Comparison of ENCODE assay signal across 8 cellular contexts in the genomic region with DNA sequence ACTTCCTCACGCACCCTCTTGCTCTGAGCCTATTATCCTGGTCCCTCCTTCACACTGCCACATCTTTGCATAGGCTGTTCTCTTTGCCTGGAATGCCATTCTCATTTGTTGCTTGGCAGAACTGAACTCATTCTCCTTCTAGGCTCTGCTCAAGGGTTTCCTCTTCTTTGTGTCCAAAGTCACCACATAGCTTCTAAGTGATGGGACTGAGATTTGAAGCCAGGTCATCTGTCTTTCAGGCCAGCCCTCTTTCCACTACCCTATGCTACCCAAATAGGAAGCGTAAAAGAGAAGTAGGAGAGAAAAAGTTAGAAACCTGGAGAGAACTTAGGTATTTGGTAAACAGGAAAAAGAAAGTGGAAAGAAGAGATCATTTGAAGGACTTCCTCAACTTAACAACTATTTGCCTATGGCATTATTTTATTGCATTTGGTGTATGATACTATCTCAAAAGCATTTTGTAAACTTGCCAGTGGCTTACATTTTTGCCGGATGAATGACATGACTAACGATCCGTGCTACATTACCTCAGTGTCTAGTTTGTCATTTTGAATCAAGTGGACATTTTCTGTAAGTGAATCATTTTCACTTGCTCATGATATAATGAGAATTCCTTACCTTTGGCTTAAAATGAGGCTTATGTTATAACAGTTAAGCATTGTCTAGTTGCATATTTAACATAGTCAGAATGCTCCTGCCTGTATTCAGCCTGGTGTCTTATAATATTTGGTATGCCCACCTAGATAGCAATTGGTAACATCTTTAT. TPM values are rescaled to one million over a fixed set of nuclear protein-coding genes. Genes with fewer than 3 reads are reported as not detected.
A peak's percentile ranks its signal among the peaks of the same experiment; 100 is the strongest.
DNase-seq lines count a peak whose midpoint lies in the region; ATAC-seq and FAIRE-seq lines count a peak whose summit lies in the region.

No MANE protein-coding gene starts in this region.

- DNase-seq in AG20443 (ENCODE audit: low spot score) (peak; percentile 71), HTR-8/SVneo (ENCODE audit: insufficient read length, low spot score) (peak; percentile 63), astrocyte of the hippocampus (ENCODE audit: low read depth, low spot score) (peak; percentile 94), lung microvascular endothelial cell (ENCODE audit: low read depth in 2 of 2) (peak; percentile 91 to 96), cerebellum (ENCODE audit: low spot score) (no peak)
- no peak for DNase-seq in effector CD8-positive, alpha-beta T cell (lab: John Stamatoyannopoulos, UW)

- ATAC-seq in HG03108 (IDR thresholded peaks at IDR 0.05; ENCODE audit: unreplicated experiment), result no peak
- no peak for ATAC-seq in GM18498 (IDR thresholded peaks at IDR 0.05; ENCODE audit: unreplicated experiment)

- FAIRE-seq in HTR-8/SVneo (lab: Jason Lieb, UNC), result no peak

RNA-seq across cellular contexts. Expression of gene NF2, which starts 18.5 kb away (rescaled TPM):
- total RNA-seq in lung microvascular endothelial cell, result 36.6 and 43.3 TPM in 2 replicates
- 32.0 TPM for total RNA-seq in cerebellum

RNA-seq across cellular contexts. Expression of gene NIPSNAP1, which starts 41.0 kb away (rescaled TPM):
- total RNA-seq in lung microvascular endothelial cell, result 14.9 and 35.1 TPM in 2 replicates
- total RNA-seq in cerebellum, result 59.4 TPM

Comparison
In these comparisons a context has a peak if more than half of its experiments do, and no peak if none do; other contexts are left out.
1. DNase-seq: peak in AG20443 (single experiment), HTR-8/SVneo (single experiment), astrocyte of the hippocampus (single experiment) and lung microvascular endothelial cell (2 of 2); none in cerebellum (single experiment) and effector CD8-positive, alpha-beta T cell (single experiment).